Comparison of ENCODE assay signal across 1 cellular context in the genomic region with DNA sequence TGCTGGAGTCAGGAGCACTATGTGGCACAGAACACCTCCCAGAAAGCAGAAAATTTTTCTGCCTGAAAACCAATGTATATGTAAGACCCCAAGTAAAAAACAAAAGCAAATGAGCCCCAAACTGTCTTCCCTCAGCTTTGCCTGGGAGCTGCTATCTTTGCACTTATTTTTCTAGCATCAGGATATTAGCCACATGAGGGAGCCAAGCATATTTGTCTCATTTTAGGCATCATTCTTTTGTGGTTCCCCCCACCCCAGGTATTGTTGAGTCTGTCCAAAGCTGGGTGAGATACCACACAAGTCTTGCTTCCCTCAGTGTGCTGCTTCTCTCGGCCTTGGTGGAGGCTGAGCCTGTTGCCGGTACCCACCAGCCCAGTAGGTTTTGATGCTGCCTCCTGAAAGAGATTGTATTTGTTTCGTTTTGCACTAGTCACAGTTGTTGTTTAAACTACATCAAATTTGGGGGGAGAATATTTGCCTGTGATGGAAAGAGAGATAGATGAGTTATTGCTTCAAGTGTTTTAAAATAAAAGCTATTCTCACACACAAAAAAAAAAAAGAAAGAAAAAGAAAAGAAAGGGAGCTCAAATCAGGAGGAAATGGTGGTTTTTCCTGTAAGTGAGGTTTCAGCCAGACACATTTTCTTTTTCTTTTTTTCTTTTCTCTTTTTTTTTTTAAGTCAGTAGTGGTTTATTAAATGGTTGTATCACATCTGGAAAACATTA.
TF ChIP-seq lines count a peak whose summit lies in the region.

No MANE protein-coding gene starts in this region.

TF ChIP-seq in GM23338, 12 proteins besides CTCF, POLR2A, EP300 and RAD21:
- TF ChIP-seq, protein P1, sequence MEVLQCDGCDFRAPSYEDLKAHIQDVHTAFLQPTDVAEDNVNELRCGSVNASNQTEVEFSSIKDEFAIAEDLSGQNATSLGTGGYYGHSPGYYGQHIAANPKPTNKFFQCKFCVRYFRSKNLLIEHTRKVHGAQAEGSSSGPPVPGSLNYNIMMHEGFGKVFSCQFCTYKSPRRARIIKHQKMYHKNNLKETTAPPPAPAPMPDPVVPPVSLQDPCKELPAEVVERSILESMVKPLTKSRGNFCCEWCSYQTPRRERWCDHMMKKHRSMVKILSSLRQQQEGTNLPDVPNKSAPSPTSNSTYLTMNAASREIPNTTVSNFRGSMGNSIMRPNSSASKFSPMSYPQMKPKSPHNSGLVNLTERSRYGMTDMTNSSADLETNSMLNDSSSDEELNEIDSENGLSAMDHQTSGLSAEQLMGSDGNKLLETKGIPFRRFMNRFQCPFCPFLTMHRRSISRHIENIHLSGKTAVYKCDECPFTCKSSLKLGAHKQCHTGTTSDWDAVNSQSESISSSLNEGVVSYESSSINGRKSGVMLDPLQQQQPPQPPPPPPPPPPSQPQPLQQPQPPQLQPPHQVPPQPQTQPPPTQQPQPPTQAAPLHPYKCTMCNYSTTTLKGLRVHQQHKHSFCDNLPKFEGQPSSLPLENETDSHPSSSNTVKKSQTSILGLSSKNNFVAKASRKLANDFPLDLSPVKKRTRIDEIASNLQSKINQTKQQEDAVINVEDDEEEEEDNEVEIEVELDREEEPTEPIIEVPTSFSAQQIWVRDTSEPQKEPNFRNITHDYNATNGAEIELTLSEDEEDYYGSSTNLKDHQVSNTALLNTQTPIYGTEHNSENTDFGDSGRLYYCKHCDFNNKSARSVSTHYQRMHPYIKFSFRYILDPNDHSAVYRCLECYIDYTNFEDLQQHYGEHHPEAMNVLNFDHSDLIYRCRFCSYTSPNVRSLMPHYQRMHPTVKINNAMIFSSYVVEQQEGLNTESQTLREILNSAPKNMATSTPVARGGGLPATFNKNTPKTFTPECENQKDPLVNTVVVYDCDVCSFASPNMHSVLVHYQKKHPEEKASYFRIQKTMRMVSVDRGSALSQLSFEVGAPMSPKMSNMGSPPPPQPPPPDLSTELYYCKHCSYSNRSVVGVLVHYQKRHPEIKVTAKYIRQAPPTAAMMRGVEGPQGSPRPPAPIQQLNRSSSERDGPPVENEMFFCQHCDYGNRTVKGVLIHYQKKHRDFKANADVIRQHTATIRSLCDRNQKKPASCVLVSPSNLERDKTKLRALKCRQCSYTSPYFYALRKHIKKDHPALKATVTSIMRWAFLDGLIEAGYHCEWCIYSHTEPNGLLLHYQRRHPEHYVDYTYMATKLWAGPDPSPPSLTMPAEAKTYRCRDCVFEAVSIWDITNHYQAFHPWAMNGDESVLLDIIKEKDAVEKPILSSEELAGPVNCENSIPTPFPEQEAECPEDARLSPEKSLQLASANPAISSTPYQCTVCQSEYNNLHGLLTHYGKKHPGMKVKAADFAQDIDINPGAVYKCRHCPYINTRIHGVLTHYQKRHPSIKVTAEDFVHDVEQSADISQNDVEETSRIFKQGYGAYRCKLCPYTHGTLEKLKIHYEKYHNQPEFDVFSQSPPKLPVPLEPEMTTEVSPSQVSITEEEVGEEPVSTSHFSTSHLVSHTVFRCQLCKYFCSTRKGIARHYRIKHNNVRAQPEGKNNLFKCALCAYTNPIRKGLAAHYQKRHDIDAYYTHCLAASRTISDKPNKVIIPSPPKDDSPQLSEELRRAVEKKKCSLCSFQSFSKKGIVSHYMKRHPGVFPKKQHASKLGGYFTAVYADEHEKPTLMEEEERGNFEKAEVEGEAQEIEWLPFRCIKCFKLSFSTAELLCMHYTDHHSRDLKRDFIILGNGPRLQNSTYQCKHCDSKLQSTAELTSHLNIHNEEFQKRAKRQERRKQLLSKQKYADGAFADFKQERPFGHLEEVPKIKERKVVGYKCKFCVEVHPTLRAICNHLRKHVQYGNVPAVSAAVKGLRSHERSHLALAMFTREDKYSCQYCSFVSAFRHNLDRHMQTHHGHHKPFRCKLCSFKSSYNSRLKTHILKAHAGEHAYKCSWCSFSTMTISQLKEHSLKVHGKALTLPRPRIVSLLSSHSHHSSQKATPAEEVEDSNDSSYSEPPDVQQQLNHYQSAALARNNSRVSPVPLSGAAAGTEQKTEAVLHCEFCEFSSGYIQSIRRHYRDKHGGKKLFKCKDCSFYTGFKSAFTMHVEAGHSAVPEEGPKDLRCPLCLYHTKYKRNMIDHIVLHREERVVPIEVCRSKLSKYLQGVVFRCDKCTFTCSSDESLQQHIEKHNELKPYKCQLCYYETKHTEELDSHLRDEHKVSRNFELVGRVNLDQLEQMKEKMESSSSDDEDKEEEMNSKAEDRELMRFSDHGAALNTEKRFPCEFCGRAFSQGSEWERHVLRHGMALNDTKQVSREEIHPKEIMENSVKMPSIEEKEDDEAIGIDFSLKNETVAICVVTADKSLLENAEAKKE (CRISPR knock-in tag; IDR thresholded peaks at IDR 0.05) = no peak
- TF ChIP-seq ZNF114 (CRISPR knock-in tag; IDR thresholded peaks at IDR 0.05) = no peak
